In the genomic region with DNA sequence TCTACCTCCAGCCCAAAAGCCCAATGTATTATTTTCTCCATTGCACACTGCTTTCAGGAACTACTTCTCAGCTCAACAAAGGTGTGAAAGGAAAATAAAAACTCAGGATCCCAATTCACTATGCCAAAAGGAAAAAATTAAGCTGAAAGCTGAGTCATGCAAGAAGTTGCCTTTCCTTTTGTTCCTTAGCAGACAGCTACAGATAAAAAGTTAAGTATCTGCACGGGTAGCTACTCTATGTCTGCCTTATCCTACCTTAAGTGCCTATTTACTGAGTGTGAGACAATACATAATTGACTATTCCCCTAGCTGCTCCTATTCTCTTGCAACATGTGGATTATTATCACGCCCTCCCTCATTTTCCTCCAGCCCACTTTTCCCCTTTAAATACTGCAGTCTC, we compare ENCODE assay signal across 1 cellular context.
TF ChIP-seq lines count a peak whose summit lies in the region.

No MANE protein-coding gene starts in this region.

TF ChIP-seq in SK-N-SH, 30 proteins besides CTCF, POLR2A, EP300 and RAD21 (continued from another document):
- TF ChIP-seq, protein P1, sequence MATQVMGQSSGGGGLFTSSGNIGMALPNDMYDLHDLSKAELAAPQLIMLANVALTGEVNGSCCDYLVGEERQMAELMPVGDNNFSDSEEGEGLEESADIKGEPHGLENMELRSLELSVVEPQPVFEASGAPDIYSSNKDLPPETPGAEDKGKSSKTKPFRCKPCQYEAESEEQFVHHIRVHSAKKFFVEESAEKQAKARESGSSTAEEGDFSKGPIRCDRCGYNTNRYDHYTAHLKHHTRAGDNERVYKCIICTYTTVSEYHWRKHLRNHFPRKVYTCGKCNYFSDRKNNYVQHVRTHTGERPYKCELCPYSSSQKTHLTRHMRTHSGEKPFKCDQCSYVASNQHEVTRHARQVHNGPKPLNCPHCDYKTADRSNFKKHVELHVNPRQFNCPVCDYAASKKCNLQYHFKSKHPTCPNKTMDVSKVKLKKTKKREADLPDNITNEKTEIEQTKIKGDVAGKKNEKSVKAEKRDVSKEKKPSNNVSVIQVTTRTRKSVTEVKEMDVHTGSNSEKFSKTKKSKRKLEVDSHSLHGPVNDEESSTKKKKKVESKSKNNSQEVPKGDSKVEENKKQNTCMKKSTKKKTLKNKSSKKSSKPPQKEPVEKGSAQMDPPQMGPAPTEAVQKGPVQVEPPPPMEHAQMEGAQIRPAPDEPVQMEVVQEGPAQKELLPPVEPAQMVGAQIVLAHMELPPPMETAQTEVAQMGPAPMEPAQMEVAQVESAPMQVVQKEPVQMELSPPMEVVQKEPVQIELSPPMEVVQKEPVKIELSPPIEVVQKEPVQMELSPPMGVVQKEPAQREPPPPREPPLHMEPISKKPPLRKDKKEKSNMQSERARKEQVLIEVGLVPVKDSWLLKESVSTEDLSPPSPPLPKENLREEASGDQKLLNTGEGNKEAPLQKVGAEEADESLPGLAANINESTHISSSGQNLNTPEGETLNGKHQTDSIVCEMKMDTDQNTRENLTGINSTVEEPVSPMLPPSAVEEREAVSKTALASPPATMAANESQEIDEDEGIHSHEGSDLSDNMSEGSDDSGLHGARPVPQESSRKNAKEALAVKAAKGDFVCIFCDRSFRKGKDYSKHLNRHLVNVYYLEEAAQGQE (IDR thresholded peaks at IDR 0.05; ENCODE audit: low read depth, low read length), result no peak
- TF ChIP-seq NRF1 (IDR thresholded peaks at IDR 0.05; ENCODE audit: low read depth, low read length), result no peak
- no peak for TF ChIP-seq FOXJ3 (CRISPR knock-in tag; IDR thresholded peaks at IDR 0.05)
- TF ChIP-seq TCF12 (IDR thresholded peaks at IDR 0.05), result no peak
- no peak for TF ChIP-seq GABPA (IDR thresholded peaks at IDR 0.05; ENCODE audit: low read depth)
- no peak for TF ChIP-seq RFX5 (IDR thresholded peaks at IDR 0.05; ENCODE audit: low read length)
- TF ChIP-seq NFIC (IDR thresholded peaks at IDR 0.05; ENCODE audit: borderline replicate concordance), result no peak
- TF ChIP-seq GATA2 (CRISPR knock-in tag; IDR thresholded peaks at IDR 0.05), result no peak
- TF ChIP-seq PBX3 (IDR thresholded peaks at IDR 0.05), result no peak
- TF ChIP-seq SIN3A (IDR thresholded peaks at IDR 0.05; ENCODE audit: borderline replicate concordance, low read depth, low read length), result no peak
- no peak for TF ChIP-seq YY1 (IDR thresholded peaks at IDR 0.05; ENCODE audit: low read depth)
- TF ChIP-seq FOXM1 (IDR thresholded peaks at IDR 0.05; ENCODE audit: low read depth), result no peak
